In genomic region chr11:96894587-96894986, GRCh38 we compare ENCODE assay signal across 20 cellular contexts.
"Had no signal": no experiment of that assay in that cellular context is flagged by ENCODE, and none has a peak within 500 bp of the region (broad histone marks: within the 10 kb centered on the region; RNA-seq: fewer than 3 reads in every experiment).

No MANE protein-coding gene starts in this region.

- ATAC-seq: activated CD4-positive, CD25-positive, alpha-beta regulatory T cell treated with anti-CD3 and anti-CD28 coated beads, Interleukin-2, amount 50 U/mL, for 24 hours; activated CD8-positive, alpha-beta T cell treated with anti-CD3 and anti-CD28 coated beads for 36 hours; activated T-cell treated with anti-CD3 and anti-CD28 coated beads, Interleukin-2, amount 50 U/mL, for 72 hours; PC-3; T-helper 17 cell had no signal

- H3K36me3 ChIP-seq: WERI-Rb-1 had no signal

- DNase-seq: activated CD4-positive, alpha-beta T cell treated with anti-CD3 and anti-CD28 coated beads for 4 hours; activated CD8-positive, alpha-beta memory T cell treated with anti-CD3 and anti-CD28 coated beads, Interleukin-2, amount 50 U/mL, for 4 hours; activated CD8-positive, alpha-beta T cell treated with anti-CD3 and anti-CD28 coated beads for 36 hours; activated naive CD4-positive, alpha-beta T cell treated with anti-CD3 and anti-CD28 coated beads, Interleukin-2, amount 50 U/mL, for 16 hours; activated T-cell treated with anti-CD3 and anti-CD28 coated beads, Interleukin-2, amount 50 U/mL, for 72 hours; aorta; Kasumi-1; KBM-7; NCI-H1105 treated with DMSO at 0.1 percent for 48 hours; NCI-H1436 treated with DMSO at 0.1 percent for 48 hours; NCI-H187; NCI-H2081; NCI-H446; NCI-H524; PC-3; SHP77 treated with DMSO at 0.1 percent for 48 hours; T-helper 17 cell; T-helper 9 cell; WERI-Rb-1 had no signal

- H3K27ac ChIP-seq: WERI-Rb-1 had no signal
